ENCODE assay signal across 8 cellular contexts in genomic region chr19:35268546-35269424, GRCh38.
DNase-seq lines count a peak whose midpoint lies in the region; ATAC-seq and TF ChIP-seq lines count a peak whose summit lies in the region.

Gene USF2 (plus strand): TSS chr19:35268962. CDS start chr19:35269102, 140 bp downstream.

- peak within 1 kb of the TSS; percentile 87 for H3K4me3 ChIP-seq in GM12864 (ENCODE audit: low read depth, low read length)
- peak within 1 kb of the TSS; percentile 69 for H3K4me3 ChIP-seq in WERI-Rb-1 (ENCODE audit: low read depth, low read length)
- H3K4me3 ChIP-seq in skin epidermis = peak within 1 kb of the TSS; percentile 51 to 95 (median 72)

- H3K9me3 ChIP-seq in WERI-Rb-1 (ENCODE audit: severe bottlenecking) = no peaks in the 10 kb centered on the region

- H3K27ac ChIP-seq in WERI-Rb-1 = peak within 1 kb of the TSS; percentile 96
- H3K27ac ChIP-seq in caudate nucleus (ENCODE audit: low read depth, low read length) = peak within 1 kb of the TSS; percentile 90
- H3K27ac ChIP-seq in skin epidermis = peak within 1 kb of the TSS; percentile 86 to 98 (median 95)

- DNase-seq in GM12864 (ENCODE audit: low read depth) (no peak), NCI-H2081 treated with DMSO at 0.1 percent for 48 hours (lab: John Stamatoyannopoulos, UW) (peak; percentile 27), WERI-Rb-1 (peak; percentile 76), caudate nucleus (lab: John Stamatoyannopoulos, UW) (peak in 51 of 61 donors; percentile 20 to 85 (median 61)), iPS-NIHi11 (ENCODE audit: low spot score) (peak; percentile 76)

- TF ChIP-seq CTCF in GM12864 (IDR thresholded peaks at IDR 0.05; ENCODE audit: low read depth, low read length, missing control alignments) (no peak), WERI-Rb-1 (IDR thresholded peaks at IDR 0.05; ENCODE audit: low read depth, low read length) (no peak)

- peak; percentile 23 for ATAC-seq in HG02840 (IDR thresholded peaks at IDR 0.05; ENCODE audit: low FRiP score, unreplicated experiment)
- ATAC-seq in HG03520 (IDR thresholded peaks at IDR 0.05; ENCODE audit: unreplicated experiment) = no peak

- no peaks in the 10 kb centered on the region for H3K27me3 ChIP-seq in WERI-Rb-1 (ENCODE audit: insufficient read depth, low read depth, severe bottlenecking)

- peaks cover 74% of the 10 kb centered on the region for H3K36me3 ChIP-seq in WERI-Rb-1
